Comparison of ENCODE assay signal across 10 cellular contexts in the genomic region with DNA sequence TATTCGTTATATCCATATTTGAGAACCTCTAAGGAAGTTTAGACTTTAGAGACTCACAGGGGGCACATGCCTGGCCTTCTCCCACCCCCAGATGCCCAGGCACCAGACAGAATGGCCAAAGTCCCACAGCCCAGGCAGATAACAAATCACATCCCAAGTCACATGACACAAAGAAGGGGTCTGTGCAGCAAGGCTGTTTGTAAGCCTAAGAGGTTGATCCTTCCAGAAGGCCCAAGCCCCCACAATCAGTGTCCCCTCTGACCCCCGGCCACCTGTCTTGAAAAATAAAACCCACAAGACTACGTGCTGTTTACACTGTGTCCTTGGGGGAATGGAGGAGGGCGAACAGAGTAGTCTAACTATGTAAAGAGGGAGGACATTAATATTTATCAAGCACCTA. TPM values are rescaled to one million over a fixed set of nuclear protein-coding genes. Genes with fewer than 3 reads are reported as not detected.
DNase-seq lines count a peak whose midpoint lies in the region; ATAC-seq and TF ChIP-seq lines count a peak whose summit lies in the region.
"Had no signal": no experiment of that assay in that cellular context is flagged by ENCODE, and none has a peak within 500 bp of the region (broad histone marks: within the 10 kb centered on the region; RNA-seq: fewer than 3 reads in every experiment).

No MANE protein-coding gene starts in this region.

- peaks cover 45% of the 10 kb centered on the region for H4K20me1 ChIP-seq in KMS-11 (ENCODE audit: insufficient read depth)

- H3K27ac ChIP-seq in KMS-11: peak overlapping the region; percentile 2; the same call in 1 of the 2 replicates
- no peak overlapping the region for H3K27ac ChIP-seq in trophoblast cell (ENCODE audit: low read depth, low read length)
- H3K27ac ChIP-seq in foreskin keratinocyte: no peak overlapping the region

- no peak overlapping the region for H4K91ac ChIP-seq in trophoblast cell (ENCODE audit: low read depth, low read length)

- H3K4me3 ChIP-seq in BE2C (ENCODE audit: low read depth, low read length) (peak overlapping the region; percentile 39), KMS-11 (IDR thresholded peaks at IDR 0.05; ENCODE audit: insufficient read depth, low read depth, low read length) (no peak overlapping the region), trophoblast cell (ENCODE audit: low read depth, low read length) (no peak overlapping the region)

- H3K9me3 Mint-ChIP-seq in endothelial cell (ENCODE audit: unreplicated experiment): no peaks in the 10 kb centered on the region

- ATAC-seq in foreskin keratinocyte (no peak), HG03432 (IDR thresholded peaks at IDR 0.05; ENCODE audit: unreplicated experiment) (no peak)

- H3K23ac ChIP-seq in trophoblast cell (ENCODE audit: low read length): no peak overlapping the region

- no peak overlapping the region for H2AK5ac ChIP-seq in trophoblast cell (ENCODE audit: low read length)

- peaks cover 97% of the 10 kb centered on the region for H3K79me2 ChIP-seq in KMS-11 (ENCODE audit: insufficient read depth, low read depth)
- peaks cover 20% of the 10 kb centered on the region for H3K79me2 ChIP-seq in trophoblast cell (ENCODE audit: control insufficient read depth, insufficient read depth, low read length, poor library complexity)

- H3K14ac ChIP-seq in trophoblast cell (ENCODE audit: low read length): no peak overlapping the region

- peaks cover 19% of the 10 kb centered on the region for H3K36me3 Mint-ChIP-seq in endothelial cell (ENCODE audit: low read depth, unreplicated experiment)

- peaks cover 71% of the 10 kb centered on the region for H3K4me1 Mint-ChIP-seq in endothelial cell (ENCODE audit: unreplicated experiment)

- H3K4me3 Mint-ChIP-seq in endothelial cell (ENCODE audit: unreplicated experiment): peak overlapping the region; percentile 65

- H3K9me3 ChIP-seq in BE2C (no peaks in the 10 kb centered on the region), trophoblast cell (ENCODE audit: insufficient read depth, low read depth, low read length) (no peaks in the 10 kb centered on the region)

- H3K4ac ChIP-seq in trophoblast cell (ENCODE audit: low read depth, low read length): peak overlapping the region; percentile 49

- H3K4me2 ChIP-seq in KMS-11: peak overlapping the region; percentile 76
- H3K4me2 ChIP-seq in trophoblast cell (ENCODE audit: low read length): no peak overlapping the region

- TF ChIP-seq CTCF in BE2C (IDR thresholded peaks at IDR 0.05; ENCODE audit: low read depth, low read length) (no peak), KMS-11 (conservative IDR thresholded peaks at IDR 0.05; ENCODE audit: low read depth, low read length) (no peak), endothelial cell (IDR thresholded peaks at IDR 0.05; ENCODE audit: unreplicated experiment) (no peak), foreskin keratinocyte (conservative IDR thresholded peaks at IDR 0.05) (no peak)

- no peak overlapping the region for H2BK120ac ChIP-seq in trophoblast cell (ENCODE audit: insufficient read depth, low read length, poor library complexity)

- H3K79me1 ChIP-seq in trophoblast cell (ENCODE audit: low read length): peaks cover 10% of the 10 kb centered on the region

- H2BK12ac ChIP-seq in trophoblast cell (ENCODE audit: low read length): no peak overlapping the region

- H3K4me1 ChIP-seq in BE2C: peaks cover 47% of the 10 kb centered on the region
- peaks cover 82% of the 10 kb centered on the region for H3K4me1 ChIP-seq in KMS-11 (ENCODE audit: low read depth, poor library complexity, severe bottlenecking)
- peaks cover 17 to 23% of the 10 kb centered on the region in 2 experiments for H3K4me1 ChIP-seq in trophoblast cell (ENCODE audit: control insufficient read depth in 1 of 2, insufficient read depth in 2 of 2, low read length in 2 of 2)
- H3K4me1 ChIP-seq in foreskin keratinocyte: peaks cover 50% of the 10 kb centered on the region

- H3K36me3 ChIP-seq in BE2C: no peaks in the 10 kb centered on the region
- H3K36me3 ChIP-seq in KMS-11 (ENCODE audit: insufficient read depth): no peaks in the 10 kb centered on the region
- H3K36me3 ChIP-seq in trophoblast cell (ENCODE audit: control insufficient read depth in 1 of 2, insufficient read depth in 2 of 2, low read length in 2 of 2): peaks cover 0 to 2% of the 10 kb centered on the region in 2 experiments

- H3K18ac ChIP-seq in trophoblast cell (ENCODE audit: low read length): peak overlapping the region; percentile 18

- peaks cover 28% of the 10 kb centered on the region for H3K27me3 Mint-ChIP-seq in endothelial cell (ENCODE audit: unreplicated experiment)

- no peaks in the 10 kb centered on the region for H3K27me3 ChIP-seq in BE2C
- no peaks in the 10 kb centered on the region for H3K27me3 ChIP-seq in KMS-11 (ENCODE audit: insufficient read depth, low read depth)
- no peaks in the 10 kb centered on the region for H3K27me3 ChIP-seq in trophoblast cell (ENCODE audit: insufficient read depth, low read length)
- no peaks in the 10 kb centered on the region for H3K27me3 ChIP-seq in foreskin keratinocyte

- WGBS in trophoblast cell (ENCODE audit: extremely low coverage, insufficient coverage, insufficient read length): no CpG with 5 or more reads among the region's 4 CpGs

- H3K9ac ChIP-seq in KMS-11 (no peak overlapping the region), trophoblast cell (ENCODE audit: low read length) (peak overlapping the region; percentile 18)

- H2AFZ ChIP-seq in KMS-11 (ENCODE audit: low read depth) (no peak overlapping the region), trophoblast cell (ENCODE audit: insufficient read depth, low read length, poor library complexity) (no peak overlapping the region)

- peak overlapping the region; percentile 45 for H3K27ac Mint-ChIP-seq in endothelial cell (ENCODE audit: unreplicated experiment)

- H2BK5ac ChIP-seq in trophoblast cell (ENCODE audit: low read depth, low read length, poor library complexity): no peak overlapping the region

- no peak overlapping the region for H4K12ac ChIP-seq in trophoblast cell (ENCODE audit: low read depth, low read length)

- DNase-seq in BE2C: no peak
- no peak for DNase-seq in endothelial cell (ENCODE audit: low spot score)
- no peak for DNase-seq in trophoblast cell
- DNase-seq in AG20443 (ENCODE audit: low spot score): no peak
- no peak for DNase-seq in foreskin keratinocyte
- no peak for DNase-seq in NCI-H226
- DNase-seq: activated gamma-delta T cell treated with Interleukin-2 at 50 U/mL for 16 hours, NCI-H2081 treated with DMSO at 0.1 percent for 48 hours had no signal

- no peak overlapping the region for H4K8ac ChIP-seq in trophoblast cell (ENCODE audit: low read depth, low read length)

RNA-seq across cellular contexts. Expression of gene CTDSP2, which starts 5.1 kb away (rescaled TPM):
- polyA plus RNA-seq in BE2C (2012; ENCODE audit: insufficient read depth, insufficient read length, low read depth): 115 TPM
- total RNA-seq in endothelial cell (ENCODE audit: unreplicated experiment) (181 TPM), foreskin keratinocyte (55.3 and 60.4 TPM in 2 replicates)
- 36.3 and 38.7 TPM in 2 replicates for polyA plus RNA-seq in trophoblast cell (2013)
- 31.9 and 32.1 TPM in 2 replicates for polyA plus RNA-seq in foreskin keratinocyte

RNA-seq across cellular contexts. Expression of gene AVIL, which starts 22.9 kb away (rescaled TPM):
- 8.1 TPM for polyA plus RNA-seq in BE2C (2012; ENCODE audit: insufficient read depth, insufficient read length, low read depth)
- total RNA-seq in endothelial cell (ENCODE audit: unreplicated experiment): 4.5 TPM
- polyA plus RNA-seq in trophoblast cell (2013): 0.52 and 0.64 TPM in 2 replicates
- total RNA-seq in foreskin keratinocyte: 0.51 and 0.63 TPM in 2 replicates
- 0.28 TPM in 2 replicates for polyA plus RNA-seq in foreskin keratinocyte

RNA-seq across cellular contexts. Expression of gene TSFM, which starts 58.9 kb away (rescaled TPM):
- polyA plus RNA-seq in BE2C (2012; ENCODE audit: insufficient read depth, insufficient read length, low read depth): 50.5 TPM
- total RNA-seq in endothelial cell (ENCODE audit: unreplicated experiment): 25.8 TPM
- 18.6 and 18.9 TPM in 2 replicates for polyA plus RNA-seq in trophoblast cell (2013)
- total RNA-seq in foreskin keratinocyte: 33.7 and 35.3 TPM in 2 replicates
- polyA plus RNA-seq in foreskin keratinocyte: 53.1 and 57.4 TPM in 2 replicates
